In genomic region chr7:151847136-151847535, GRCh38 we compare ENCODE assay signal across 21 cellular contexts. TPM values are rescaled to one million over a fixed set of nuclear protein-coding genes. Genes with fewer than 3 reads are reported as not detected.
DNase-seq lines count a peak whose midpoint lies in the region; ATAC-seq, FAIRE-seq and TF ChIP-seq lines count a peak whose summit lies in the region.
"Had no signal": no experiment of that assay in that cellular context is flagged by ENCODE, and none has a peak within 500 bp of the region (broad histone marks: within the 10 kb centered on the region; RNA-seq: fewer than 3 reads in every experiment).

No MANE protein-coding gene starts in this region.

- intact Hi-C loops in left cardiac atrium (cut with DNase I): no loop called here
- intact Hi-C loops in right cardiac atrium (cut with DNase I): no loop called here
- intact Hi-C loops in Panc1 (cut with micrococcal nuclease; ENCODE audit: unreplicated experiment): no loop called here
- intact Hi-C loops in dendritic cell treated with granulocyte-macrophage colony-stimulating factor and Interleukin-4, amounts not matched to agents 40 ng/mL and 50 ng/mL, for 4 days (cut with micrococcal nuclease): no loop called here
- intact Hi-C loops in posterior vena cava (cut with DNase I): no loop called here

- H3K27me3 ChIP-seq in right cardiac atrium (ENCODE audit: control insufficient read depth, insufficient read depth) (no peaks in the 10 kb centered on the region), Panc1 (ENCODE audit: control insufficient read depth, insufficient read depth, low read length) (no peaks in the 10 kb centered on the region)

- H3K4me3 ChIP-seq in right cardiac atrium (ENCODE audit: low read length) (no peak overlapping the region), Panc1 (ENCODE audit: low read depth in 2 of 2, low read length in 2 of 2) (no peak overlapping the region)
- H3K4me3 ChIP-seq: GM12878, GM23248 had no signal

- H3K36me3 ChIP-seq in Panc1 (ENCODE audit: control insufficient read depth, insufficient read depth, low read length): no peaks in the 10 kb centered on the region

- no peak for TF ChIP-seq CTCF in Panc1 (IDR thresholded peaks at IDR 0.05)

- in situ Hi-C loops in Panc1 (cut with HindIII; ENCODE audit: low pct_unique_long_range_greater_than_20kb, low sequenced_read_pairs): no loop called here

- DNase-seq in left cardiac atrium: peak; percentile 1
- DNase-seq in right cardiac atrium: no peak
- no peak for DNase-seq in Panc1 (ENCODE audit: low read depth, low spot score)
- peak; percentile 17 for DNase-seq in posterior vena cava (ENCODE audit: low spot score)
- DNase-seq in frontal cortex (ENCODE audit: low spot score in 2 of 2): no peak
- DNase-seq: C1 segment of cervical spinal cord; Caco-2; CD4-positive, CD25-positive, alpha-beta regulatory T cell; CD8-positive, alpha-beta T cell; DMS153; DMS79; EL; GDM1; H7; HCEC 1CT had no signal

- no peaks in the 10 kb centered on the region for H3K27me3 Mint-ChIP-seq in dendritic cell treated with granulocyte-macrophage colony-stimulating factor and Interleukin-4, amounts not matched to agents 40 ng/mL and 50 ng/mL, for 4 days
- H3K27me3 Mint-ChIP-seq: CD4-positive, CD25-positive, alpha-beta regulatory T cell had no signal

- CTCF ChIA-PET in Panc1 (lab: Charles Lee): no interaction called here

- H3K27ac Mint-ChIP-seq in dendritic cell treated with granulocyte-macrophage colony-stimulating factor and Interleukin-4, amounts not matched to agents 40 ng/mL and 50 ng/mL, for 4 days: peak overlapping the region; percentile 61
- H3K27ac Mint-ChIP-seq: CD4-positive, CD25-positive, alpha-beta regulatory T cell; CD8-positive, alpha-beta T cell had no signal

- H3K9me3 ChIP-seq in right cardiac atrium (ENCODE audit: control insufficient read depth, low read length) (no peaks in the 10 kb centered on the region), Panc1 (ENCODE audit: control insufficient read depth, insufficient read depth, low read depth, low read length) (no peaks in the 10 kb centered on the region)
- H3K9me3 ChIP-seq: Caco-2 had no signal

- H3K27ac ChIP-seq in right cardiac atrium (ENCODE audit: low read length) (no peak overlapping the region), Panc1 (ENCODE audit: low read length) (no peak overlapping the region)
- H3K27ac ChIP-seq: GM23248 had no signal

- peaks cover 87% of the 10 kb centered on the region for H3K4me1 Mint-ChIP-seq in dendritic cell treated with granulocyte-macrophage colony-stimulating factor and Interleukin-4, amounts not matched to agents 40 ng/mL and 50 ng/mL, for 4 days (ENCODE audit: low read depth)

- POLR2A ChIA-PET in Panc1 (lab: Charles Lee): no interaction called here

- H3K9me3 Mint-ChIP-seq in dendritic cell treated with granulocyte-macrophage colony-stimulating factor and Interleukin-4, amounts not matched to agents 40 ng/mL and 50 ng/mL, for 4 days: no peaks in the 10 kb centered on the region
- H3K9me3 Mint-ChIP-seq: CD4-positive, CD25-positive, alpha-beta regulatory T cell; CD8-positive, alpha-beta T cell had no signal

- WGBS in right cardiac atrium: 86% methylated on average over 7 of the region's 7 CpGs

- no peak for FAIRE-seq in frontal cortex (lab: Jason Lieb, UNC)
- FAIRE-seq: GM12878, H1 had no signal

- BruUV-seq in Panc1 (replicated peaks; lab: Mats Ljungman, UMichigan): no TSS peak

- no peak overlapping the region for H3K4me3 Mint-ChIP-seq in dendritic cell treated with granulocyte-macrophage colony-stimulating factor and Interleukin-4, amounts not matched to agents 40 ng/mL and 50 ng/mL, for 4 days
- H3K4me3 Mint-ChIP-seq: CD4-positive, CD25-positive, alpha-beta regulatory T cell; CD8-positive, alpha-beta T cell had no signal

- ATAC-seq in left cardiac atrium (no peak), right cardiac atrium (no peak), Panc1 (peak; percentile 22; the same call in 1 of the 2 replicates), GM19023 (IDR thresholded peaks at IDR 0.05; ENCODE audit: unreplicated experiment) (no peak), GM18909 (IDR thresholded peaks at IDR 0.05; ENCODE audit: poor library complexity, unreplicated experiment) (no peak)
- ATAC-seq: CD8-positive, alpha-beta T cell; GM12878 had no signal

- peaks cover 48% of the 10 kb centered on the region for H3K36me3 Mint-ChIP-seq in dendritic cell treated with granulocyte-macrophage colony-stimulating factor and Interleukin-4, amounts not matched to agents 40 ng/mL and 50 ng/mL, for 4 days (ENCODE audit: low read depth)

- no peaks in the 10 kb centered on the region for H3K4me1 ChIP-seq in right cardiac atrium (ENCODE audit: control insufficient read depth, insufficient read depth, low read length)
- peaks cover 9% of the 10 kb centered on the region for H3K4me1 ChIP-seq in Panc1 (ENCODE audit: control insufficient read depth, insufficient read depth, low read length)

RNA-seq across cellular contexts. Expression of gene PRKAG2, which starts 29.8 kb away (rescaled TPM):
- 100 to 1,000 TPM; 141 to 253 TPM for total RNA-seq in left cardiac atrium
- total RNA-seq in right cardiac atrium: 100 to 1,000 TPM; 167 to 298 (median 211) TPM
- polyA plus RNA-seq in right cardiac atrium: 162 TPM
- total RNA-seq in Panc1 (2021; ENCODE audit: unreplicated experiment): 71.6 TPM
- 27.8 TPM for polyA plus RNA-seq in Panc1 (2012; ENCODE audit: insufficient read length)
- 10 to 100 TPM; 91.8 to 94.2 TPM for total RNA-seq in posterior vena cava
- total RNA-seq in frontal cortex: 29.8 TPM

Comparison
In these comparisons a context has a peak if more than half of its experiments do, and no peak if none do; other contexts are left out.
1. DNase-seq: peak in left cardiac atrium (single experiment) and posterior vena cava (single experiment); none in right cardiac atrium (0 of 3), Panc1 (single experiment) and frontal cortex (0 of 2).